Comparison of ENCODE assay signal across 14 cellular contexts in the genomic region with DNA sequence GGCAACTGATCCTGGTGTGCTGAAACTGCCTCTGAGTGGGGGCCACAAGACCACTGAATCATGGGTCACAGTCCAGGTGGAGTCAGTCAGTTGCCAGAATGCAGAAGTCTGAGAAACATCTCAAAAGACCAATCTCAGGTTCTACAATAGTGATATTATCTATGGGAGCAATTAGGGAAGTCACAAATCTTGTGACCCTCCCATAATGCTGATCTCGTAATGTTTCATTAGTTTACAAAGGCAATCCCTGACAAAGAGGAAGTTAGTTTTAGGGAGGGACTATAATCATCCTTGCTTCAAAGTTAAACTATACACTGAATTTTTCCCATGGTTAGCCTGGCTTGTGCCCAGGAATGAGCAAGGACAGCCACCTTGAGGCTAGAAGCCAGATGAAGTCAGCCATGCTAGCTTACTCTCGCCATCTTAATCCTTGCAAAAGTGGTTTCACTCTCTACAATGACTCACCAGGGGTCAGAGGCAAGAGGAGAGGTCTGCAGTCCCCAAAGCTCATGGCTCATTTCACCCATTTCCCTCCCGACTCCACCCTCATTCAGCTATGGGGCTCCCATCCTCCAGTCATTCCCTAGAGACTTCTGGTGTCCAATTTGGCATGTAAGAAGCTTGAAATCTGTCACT. TPM values are rescaled to one million over a fixed set of nuclear protein-coding genes. Genes with fewer than 3 reads are reported as not detected.
DNase-seq lines count a peak whose midpoint lies in the region; ATAC-seq and TF ChIP-seq lines count a peak whose summit lies in the region.
"Had no signal": no experiment of that assay in that cellular context is flagged by ENCODE, and none has a peak within 500 bp of the region (broad histone marks: within the 10 kb centered on the region; RNA-seq: fewer than 3 reads in every experiment).

No MANE protein-coding gene starts in this region.

- 54 to 61% methylated on average over 3 of the region's 3 CpGs for WGBS in lower leg skin, 2 donors

- no peak for DNase-seq in activated T-cell treated with anti-CD3 and anti-CD28 coated beads, Interleukin-2, amount 50 U/mL, for 24 hours
- DNase-seq in activated T-cell treated with anti-CD3 and anti-CD28 coated beads, Interleukin-2, amount 50 U/mL, for 4 hours, result no peak
- DNase-seq in NOMO-1 (lab: John Stamatoyannopoulos, UW; ENCODE audit: unreplicated experiment in 2 of 2), result peak; percentile 64 to 94
- peak; percentile 35 for DNase-seq in pons (ENCODE audit: low spot score)
- no peak for DNase-seq in COLO668 (lab: John Stamatoyannopoulos, UW; ENCODE audit: unreplicated experiment)
- no peak for DNase-seq in osteocyte (ENCODE audit: extremely low spot score, unreplicated experiment)
- no peak for DNase-seq in lower leg skin (ENCODE audit: low spot score in 2 of 2)
- DNase-seq: activated CD8-positive, alpha-beta memory T cell treated with anti-CD3 and anti-CD28 coated beads, Interleukin-2, amount 50 U/mL, for 4 hours; NCI-H774; sigmoid colon; T1000; tibial artery had no signal

- no peaks in the 10 kb centered on the region for H3K9me3 Mint-ChIP-seq in activated T-cell treated with anti-CD3 and anti-CD28 coated beads, Interleukin-2, amount 50 U/mL, for 24 hours
- no peaks in the 10 kb centered on the region for H3K9me3 Mint-ChIP-seq in activated T-cell treated with anti-CD3 and anti-CD28 coated beads, Interleukin-2, amount 50 U/mL, for 4 hours
- peaks cover 14% of the 10 kb centered on the region for H3K9me3 Mint-ChIP-seq in dendritic cell treated with granulocyte-macrophage colony-stimulating factor and Interleukin-4, amounts not matched to agents 40 ng/mL and 50 ng/mL, for 4 days
- H3K9me3 Mint-ChIP-seq in osteocyte (ENCODE audit: unreplicated experiment), result no peaks in the 10 kb centered on the region

- H3K4me1 Mint-ChIP-seq in activated T-cell treated with anti-CD3 and anti-CD28 coated beads, Interleukin-2, amount 50 U/mL, for 24 hours (ENCODE audit: low read depth), result peaks cover 38% of the 10 kb centered on the region
- peaks cover 6% of the 10 kb centered on the region for H3K4me1 Mint-ChIP-seq in activated T-cell treated with anti-CD3 and anti-CD28 coated beads, Interleukin-2, amount 50 U/mL, for 4 hours (ENCODE audit: low read depth)
- peaks cover 92% of the 10 kb centered on the region for H3K4me1 Mint-ChIP-seq in dendritic cell treated with granulocyte-macrophage colony-stimulating factor and Interleukin-4, amounts not matched to agents 40 ng/mL and 50 ng/mL, for 4 days (ENCODE audit: low read depth)
- H3K4me1 Mint-ChIP-seq in osteocyte (ENCODE audit: unreplicated experiment), result no peaks in the 10 kb centered on the region

- no peak for TF ChIP-seq POLR2A in lower leg skin (IDR thresholded peaks at IDR 0.05)

- H3K4me3 Mint-ChIP-seq in activated T-cell treated with anti-CD3 and anti-CD28 coated beads, Interleukin-2, amount 50 U/mL, for 24 hours, result no peak overlapping the region
- no peak overlapping the region for H3K4me3 Mint-ChIP-seq in activated T-cell treated with anti-CD3 and anti-CD28 coated beads, Interleukin-2, amount 50 U/mL, for 4 hours
- H3K4me3 Mint-ChIP-seq in dendritic cell treated with granulocyte-macrophage colony-stimulating factor and Interleukin-4, amounts not matched to agents 40 ng/mL and 50 ng/mL, for 4 days, result peak overlapping the region; percentile 34
- H3K4me3 Mint-ChIP-seq in osteocyte (ENCODE audit: unreplicated experiment), result no peak overlapping the region

- TF ChIP-seq CTCF in osteocyte (IDR thresholded peaks at IDR 0.05), result no peak
- no peak for TF ChIP-seq CTCF in lower leg skin (IDR thresholded peaks at IDR 0.05)

- intact Hi-C loops in dendritic cell treated with granulocyte-macrophage colony-stimulating factor and Interleukin-4, amounts not matched to agents 40 ng/mL and 50 ng/mL, for 4 days (cut with micrococcal nuclease), result no loop called here
- intact Hi-C loops in lower leg skin (cut with DNase I; ENCODE audit: low total_unique reads), result no loop called here

- H3K27ac Mint-ChIP-seq in activated T-cell treated with anti-CD3 and anti-CD28 coated beads, Interleukin-2, amount 50 U/mL, for 24 hours, result peak overlapping the region; percentile 30
- H3K27ac Mint-ChIP-seq in dendritic cell treated with granulocyte-macrophage colony-stimulating factor and Interleukin-4, amounts not matched to agents 40 ng/mL and 50 ng/mL, for 4 days, result peak overlapping the region; percentile 92
- H3K27ac Mint-ChIP-seq in osteocyte (ENCODE audit: unreplicated experiment), result no peak overlapping the region

- H3K36me3 Mint-ChIP-seq in activated T-cell treated with anti-CD3 and anti-CD28 coated beads, Interleukin-2, amount 50 U/mL, for 24 hours (ENCODE audit: low read depth), result no peaks in the 10 kb centered on the region
- H3K36me3 Mint-ChIP-seq in activated T-cell treated with anti-CD3 and anti-CD28 coated beads, Interleukin-2, amount 50 U/mL, for 4 hours (ENCODE audit: insufficient read depth), result no peaks in the 10 kb centered on the region
- peaks cover 36% of the 10 kb centered on the region for H3K36me3 Mint-ChIP-seq in dendritic cell treated with granulocyte-macrophage colony-stimulating factor and Interleukin-4, amounts not matched to agents 40 ng/mL and 50 ng/mL, for 4 days (ENCODE audit: low read depth)
- H3K36me3 Mint-ChIP-seq in osteocyte (ENCODE audit: unreplicated experiment), result no peaks in the 10 kb centered on the region

- no peak for ATAC-seq in activated T-cell treated with anti-CD3 and anti-CD28 coated beads, Interleukin-2, amount 50 U/mL, for 4 hours

- H3K4me3 ChIP-seq in lower leg skin (ENCODE audit: low read depth, poor library complexity, severe bottlenecking), result no peak overlapping the region
- H3K4me3 ChIP-seq: hepatocyte, sigmoid colon, tibial artery had no signal

- peaks cover 3% of the 10 kb centered on the region for H3K27me3 Mint-ChIP-seq in activated T-cell treated with anti-CD3 and anti-CD28 coated beads, Interleukin-2, amount 50 U/mL, for 24 hours
- peaks cover 21% of the 10 kb centered on the region for H3K27me3 Mint-ChIP-seq in activated T-cell treated with anti-CD3 and anti-CD28 coated beads, Interleukin-2, amount 50 U/mL, for 4 hours (ENCODE audit: low read depth)
- H3K27me3 Mint-ChIP-seq in dendritic cell treated with granulocyte-macrophage colony-stimulating factor and Interleukin-4, amounts not matched to agents 40 ng/mL and 50 ng/mL, for 4 days, result peaks cover 1% of the 10 kb centered on the region
- H3K27me3 Mint-ChIP-seq in osteocyte (ENCODE audit: unreplicated experiment), result peaks cover 19% of the 10 kb centered on the region

RNA-seq across cellular contexts. Expression of gene CEACAM3, which starts 5.4 kb away (rescaled TPM):
- total RNA-seq in activated T-cell treated with anti-CD3 and anti-CD28 coated beads, Interleukin-2, amount 50 U/mL, for 4 hours, result not detected
- total RNA-seq in osteocyte (not detected in 2 replicates), lower leg skin (not detected)
- total RNA-seq: hepatocyte, sigmoid colon had no signal

RNA-seq across cellular contexts. Expression of gene LYPD4, which starts 42.7 kb away (rescaled TPM):
- not detected for total RNA-seq in activated T-cell treated with anti-CD3 and anti-CD28 coated beads, Interleukin-2, amount 50 U/mL, for 4 hours
- total RNA-seq in osteocyte (not detected in 2 replicates), lower leg skin (not detected)
- total RNA-seq: hepatocyte, sigmoid colon had no signal

RNA-seq across cellular contexts. Expression of gene DMRTC2, which starts 43.0 kb away (rescaled TPM):
- not detected for total RNA-seq in activated T-cell treated with anti-CD3 and anti-CD28 coated beads, Interleukin-2, amount 50 U/mL, for 4 hours
- total RNA-seq in osteocyte (not detected in 2 replicates), lower leg skin (not detected)
- total RNA-seq: hepatocyte, sigmoid colon had no signal

RNA-seq across cellular contexts. Expression of gene CEACAM6, which starts 46.5 kb away (rescaled TPM):
- total RNA-seq in activated T-cell treated with anti-CD3 and anti-CD28 coated beads, Interleukin-2, amount 50 U/mL, for 4 hours, result under 1 TPM; 0.23 to 0.27 (median 0.26) TPM
- total RNA-seq in osteocyte, result not detected in 2 replicates
- 10 to 100 TPM in 2 of 4 donors, 1 to 10 TPM in 2; 2.6 to 23.1 (median 14.5) TPM for total RNA-seq in lower leg skin

RNA-seq across cellular contexts. Expression of gene RPS19, which starts 58.3 kb away (rescaled TPM):
- 1,000 to 10,000 TPM; 3,437 to 3,718 (median 3,468) TPM for total RNA-seq in activated T-cell treated with anti-CD3 and anti-CD28 coated beads, Interleukin-2, amount 50 U/mL, for 4 hours
- total RNA-seq in osteocyte (1,810 and 1,837 TPM in 2 replicates), lower leg skin (1,000 to 10,000 TPM; 1,327 to 3,048 (median 2,121) TPM)

Comparison
In these comparisons a context has a peak if more than half of its experiments do, and no peak if none do; other contexts are left out.
1. DNase-seq: peak in NOMO-1 (2 of 2) and pons (single experiment); none in activated T-cell treated with anti-CD3 and anti-CD28 coated beads, Interleukin-2, amount 50 U/mL, for 24 hours (single experiment), activated T-cell treated with anti-CD3 and anti-CD28 coated beads, Interleukin-2, amount 50 U/mL, for 4 hours (single experiment), COLO668 (single experiment), osteocyte (single experiment) and lower leg skin (0 of 2).